ENCODE assay signal across 10 cellular contexts in the genomic region with DNA sequence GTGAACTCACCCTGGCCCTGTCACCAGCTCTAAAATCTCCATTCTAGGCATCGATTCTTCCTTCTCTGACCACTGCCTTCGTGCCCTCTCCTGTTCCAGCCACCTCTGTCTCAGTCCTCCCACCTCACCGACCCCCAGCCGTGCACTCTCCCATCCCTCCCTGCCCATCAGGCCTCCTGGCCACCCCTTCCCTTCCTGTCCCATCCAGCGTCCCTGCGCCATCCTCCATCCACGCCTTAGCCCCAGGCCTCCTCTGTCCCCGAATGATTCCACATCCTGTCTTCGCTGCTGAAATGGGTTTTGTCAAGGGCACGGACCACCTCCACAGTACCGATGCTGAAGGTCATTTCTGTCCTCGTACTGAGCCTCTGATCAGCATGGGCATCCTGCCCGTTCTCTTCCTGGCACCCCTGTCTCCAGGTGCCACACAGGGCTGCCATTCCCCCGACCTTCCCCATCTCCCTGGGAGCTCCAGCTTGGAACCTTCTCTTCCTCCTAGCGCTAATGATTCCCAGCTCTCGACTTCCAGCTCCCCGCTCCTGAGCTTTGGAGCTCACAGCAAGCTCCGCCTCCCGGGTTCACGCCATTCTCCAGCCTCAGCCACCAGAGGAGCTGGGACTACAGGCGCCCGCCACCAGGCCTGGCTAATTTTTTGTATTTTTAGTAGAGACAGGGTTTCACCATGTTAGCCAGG. TPM values are rescaled to one million over a fixed set of nuclear protein-coding genes. Genes with fewer than 3 reads are reported as not detected.
A peak's percentile ranks its signal among the peaks of the same experiment; 100 is the strongest.
DNase-seq lines count a peak whose midpoint lies in the region; ATAC-seq and TF ChIP-seq lines count a peak whose summit lies in the region.
"Had no signal": no experiment of that assay in that cellular context is flagged by ENCODE, and none has a peak within 500 bp of the region (broad histone marks: within the 10 kb centered on the region; RNA-seq: fewer than 3 reads in every experiment).

No MANE protein-coding gene starts in this region.

- POLR2A ChIA-PET in activated CD4-positive, alpha-beta T cell treated with anti-CD3 and anti-CD28 coated beads, Interleukin-2, amount 10 ng/mL, durations not matched to agents 7 days and 5 days (lab: Charles Lee) = no interaction called here
- POLR2A ChIA-PET in activated CD8-positive, alpha-beta T cell treated with anti-CD3 and anti-CD28 coated beads for 36 hours (lab: Charles Lee) = interaction anchor here (1.3 to 9.5 kb wide), 4 partner anchors 10 to 17 kb away, joined by 3 to 100 read pairs (median 10); a partner anchor contains a TSS

- H3K27me3 Mint-ChIP-seq in activated CD4-positive, alpha-beta T cell treated with anti-CD3 and anti-CD28 coated beads, Interleukin-2, amount 10 ng/mL, durations not matched to agents 7 days and 5 days = no peaks in the 10 kb centered on the region
- no peaks in the 10 kb centered on the region for H3K27me3 Mint-ChIP-seq in activated CD8-positive, alpha-beta T cell treated with anti-CD3 and anti-CD28 coated beads for 36 hours

- H3K36me3 Mint-ChIP-seq in activated CD4-positive, alpha-beta T cell treated with anti-CD3 and anti-CD28 coated beads, Interleukin-2, amount 10 ng/mL, durations not matched to agents 7 days and 5 days (ENCODE audit: low read depth) = peaks cover 9% of the 10 kb centered on the region
- H3K36me3 Mint-ChIP-seq in activated CD8-positive, alpha-beta T cell treated with anti-CD3 and anti-CD28 coated beads for 36 hours (ENCODE audit: low read depth) = peaks cover 26% of the 10 kb centered on the region

- CTCF ChIA-PET in activated CD4-positive, alpha-beta T cell treated with anti-CD3 and anti-CD28 coated beads, Interleukin-2, amount 10 ng/mL, durations not matched to agents 7 days and 5 days (lab: Charles Lee) = interaction anchor here (1.2 to 1.9 kb wide), 3 partner anchors 11 to 17 kb away, joined by 5 to 7 read pairs (median 5); no protein-coding TSS in a partner anchor
- CTCF ChIA-PET in activated CD8-positive, alpha-beta T cell treated with anti-CD3 and anti-CD28 coated beads for 36 hours (lab: Charles Lee) = interaction anchor here (0.8 to 9.8 kb wide), 7 partner anchors 11 to 112 kb away, joined by 3 to 78 read pairs (median 5); a partner anchor contains a TSS

- ATAC-seq in activated CD8-positive, alpha-beta T cell treated with anti-CD3 and anti-CD28 coated beads for 36 hours = no peak
- no peak for ATAC-seq in HG03097 (IDR thresholded peaks at IDR 0.05; ENCODE audit: low FRiP score, unreplicated experiment)

- TF ChIP-seq CTCF in activated CD8-positive, alpha-beta T cell treated with anti-CD3 and anti-CD28 coated beads for 36 hours (IDR thresholded peaks at IDR 0.05) = no peak

- peak overlapping the region; percentile 66 for H3K27ac Mint-ChIP-seq in activated CD4-positive, alpha-beta T cell treated with anti-CD3 and anti-CD28 coated beads, Interleukin-2, amount 10 ng/mL, durations not matched to agents 7 days and 5 days
- H3K27ac Mint-ChIP-seq in activated CD8-positive, alpha-beta T cell treated with anti-CD3 and anti-CD28 coated beads for 36 hours = peak overlapping the region; percentile 56

- peaks cover 25% of the 10 kb centered on the region for H3K4me1 Mint-ChIP-seq in activated CD4-positive, alpha-beta T cell treated with anti-CD3 and anti-CD28 coated beads, Interleukin-2, amount 10 ng/mL, durations not matched to agents 7 days and 5 days
- H3K4me1 Mint-ChIP-seq in activated CD8-positive, alpha-beta T cell treated with anti-CD3 and anti-CD28 coated beads for 36 hours (ENCODE audit: low read depth) = peaks cover 28% of the 10 kb centered on the region

- DNase-seq in activated CD4-positive, alpha-beta T cell treated with anti-CD3 and anti-CD28 coated beads, Interleukin-2, amount 10 ng/mL, durations not matched to agents 7 days and 5 days = no peak
- DNase-seq in activated CD4-positive, alpha-beta T cell treated with anti-CD3 and anti-CD28 coated beads, Interleukin-2, amount 50 U/mL, for 1 hour = no peak
- no peak for DNase-seq in activated CD8-positive, alpha-beta T cell treated with anti-CD3 and anti-CD28 coated beads for 36 hours
- DNase-seq in islet precursor cell (peak; percentile 59), substantia nigra (lab: John Stamatoyannopoulos, UW) (peak in 2 of 49 donors; percentile 43 to 47), HuH-7 (ENCODE audit: low spot score) (no peak)
- DNase-seq in stimulated activated CD4-positive, alpha-beta T cell treated with anti-CD3 and anti-CD28 coated beads, Interleukin-4, amount 100 ng/mL, for 4 hours = no peak
- DNase-seq: foreskin melanocyte, NCI-H774 had no signal

- intact Hi-C loops in activated CD8-positive, alpha-beta T cell treated with anti-CD3 and anti-CD28 coated beads for 36 hours (cut with micrococcal nuclease) = no loop called here

- no peaks in the 10 kb centered on the region for H3K9me3 Mint-ChIP-seq in activated CD4-positive, alpha-beta T cell treated with anti-CD3 and anti-CD28 coated beads, Interleukin-2, amount 10 ng/mL, durations not matched to agents 7 days and 5 days
- H3K9me3 Mint-ChIP-seq in activated CD8-positive, alpha-beta T cell treated with anti-CD3 and anti-CD28 coated beads for 36 hours = no peaks in the 10 kb centered on the region

- H3K4me3 Mint-ChIP-seq in activated CD4-positive, alpha-beta T cell treated with anti-CD3 and anti-CD28 coated beads, Interleukin-2, amount 10 ng/mL, durations not matched to agents 7 days and 5 days = peak overlapping the region; percentile 20
- H3K4me3 Mint-ChIP-seq in activated CD8-positive, alpha-beta T cell treated with anti-CD3 and anti-CD28 coated beads for 36 hours = peak overlapping the region; percentile 48

- peak overlapping the region; percentile 1 for H3K27ac ChIP-seq in substantia nigra (ENCODE audit: low read depth, low read length, poor library complexity, severe bottlenecking)

RNA-seq across cellular contexts. Expression of a gene that starts 2.6 kb away (rescaled TPM):
- 10 to 100 TPM; 26.5 to 28.7 TPM for total RNA-seq in activated CD4-positive, alpha-beta T cell treated with anti-CD3 and anti-CD28 coated beads, Interleukin-2, amount 10 ng/mL, durations not matched to agents 7 days and 5 days
- total RNA-seq in activated CD8-positive, alpha-beta T cell treated with anti-CD3 and anti-CD28 coated beads for 36 hours = 10 to 100 TPM; 37.1 to 42.2 TPM

RNA-seq across cellular contexts. Expression of a gene that starts 10.5 kb away (rescaled TPM):
- 10 to 100 TPM; 95.9 to 97.5 TPM for total RNA-seq in activated CD4-positive, alpha-beta T cell treated with anti-CD3 and anti-CD28 coated beads, Interleukin-2, amount 10 ng/mL, durations not matched to agents 7 days and 5 days
- 100 to 1,000 TPM; 117 to 126 TPM for total RNA-seq in activated CD8-positive, alpha-beta T cell treated with anti-CD3 and anti-CD28 coated beads for 36 hours

RNA-seq across cellular contexts. Expression of a gene that starts 15.8 kb away (rescaled TPM):
- total RNA-seq in activated CD4-positive, alpha-beta T cell treated with anti-CD3 and anti-CD28 coated beads, Interleukin-2, amount 10 ng/mL, durations not matched to agents 7 days and 5 days = 10 to 100 TPM; 33.9 to 43.4 TPM
- 10 to 100 TPM; 16.6 to 16.8 TPM for total RNA-seq in activated CD8-positive, alpha-beta T cell treated with anti-CD3 and anti-CD28 coated beads for 36 hours

RNA-seq across cellular contexts. Expression of a gene that starts 39.1 kb away (rescaled TPM):
- total RNA-seq in activated CD4-positive, alpha-beta T cell treated with anti-CD3 and anti-CD28 coated beads, Interleukin-2, amount 10 ng/mL, durations not matched to agents 7 days and 5 days = 10 to 100 TPM; 76.8 to 83.5 TPM
- total RNA-seq in activated CD8-positive, alpha-beta T cell treated with anti-CD3 and anti-CD28 coated beads for 36 hours = 10 to 100 TPM; 54.4 to 58.5 TPM

RNA-seq across cellular contexts. Expression of a gene that starts 46.6 kb away (rescaled TPM):
- total RNA-seq in activated CD4-positive, alpha-beta T cell treated with anti-CD3 and anti-CD28 coated beads, Interleukin-2, amount 10 ng/mL, durations not matched to agents 7 days and 5 days = 10 to 100 TPM; 21.7 to 23.5 TPM
- total RNA-seq in activated CD8-positive, alpha-beta T cell treated with anti-CD3 and anti-CD28 coated beads for 36 hours = 10 to 100 TPM; 13.2 to 16.2 TPM
